22 cellular contexts compared by ENCODE assay signal in genomic region chrX:64350521-64350920, GRCh38. TPM values are rescaled to one million over a fixed set of nuclear protein-coding genes. Genes with fewer than 3 reads are reported as not detected.
DNase-seq lines count a peak whose midpoint lies in the region; ATAC-seq, FAIRE-seq and TF ChIP-seq lines count a peak whose summit lies in the region.
"Had no signal": no experiment of that assay in that cellular context is flagged by ENCODE, and none has a peak within 500 bp of the region (broad histone marks: within the 10 kb centered on the region; RNA-seq: fewer than 3 reads in every experiment).

No MANE protein-coding gene starts in this region.

- peak; percentile 31 for FAIRE-seq in colon (lab: Jason Lieb, UNC)
- FAIRE-seq in pancreas (lab: Jason Lieb, UNC) = peak; percentile 41
- FAIRE-seq: G401.6, GM12892, H54 had no signal

- no peaks in the 10 kb centered on the region for H3K4me1 Mint-ChIP-seq in activated T-helper 17 cell treated with anti-CD3 and anti-CD28 coated beads, Interleukin-2, amount 50 U/mL, for 72 hours
- H3K4me1 Mint-ChIP-seq: B cell had no signal

- H3K36me3 ChIP-seq in pancreas = no peaks in the 10 kb centered on the region
- H3K36me3 ChIP-seq: HAP-1 had no signal

- H3K27ac ChIP-seq in pancreas = no peak overlapping the region
- H3K27ac ChIP-seq: BLaER1, C4-2B had no signal

- H3K4me1 ChIP-seq in pancreas = no peaks in the 10 kb centered on the region
- H3K4me1 ChIP-seq: BLaER1, Caco-2, HAP-1 had no signal

- H3K27me3 ChIP-seq in pancreas = no peaks in the 10 kb centered on the region
- H3K27me3 ChIP-seq: BLaER1 had no signal

- ATAC-seq in activated T-helper 17 cell treated with anti-CD3 and anti-CD28 coated beads, Interleukin-2, amount 50 U/mL, for 72 hours (replicated peaks) = no peak
- no peak for ATAC-seq in pancreas
- ATAC-seq in GM21576 (IDR thresholded peaks at IDR 0.05; ENCODE audit: unreplicated experiment) = no peak
- ATAC-seq in GM21360 (IDR thresholded peaks at IDR 0.05; ENCODE audit: unreplicated experiment) = no peak
- ATAC-seq: CD8-positive, alpha-beta T cell had no signal

- H3K9me3 Mint-ChIP-seq in activated T-helper 17 cell treated with anti-CD3 and anti-CD28 coated beads, Interleukin-2, amount 50 U/mL, for 72 hours = no peaks in the 10 kb centered on the region
- H3K9me3 Mint-ChIP-seq: CD8-positive, alpha-beta T cell; HFFc6 had no signal

- intact Hi-C loops in pancreas (cut with DNase I) = no loop called here

- no peak for DNase-seq in pancreas
- DNase-seq in activated CD4-positive, alpha-beta T cell treated with anti-CD3 and anti-CD28 coated beads for 48 hours = no peak
- DNase-seq: Caco-2; CD4-positive, CD25-positive, alpha-beta regulatory T cell; CD8-positive, alpha-beta T cell; DMS153; DND-41; GOT3; HFFc6 had no signal

- H3K27ac Mint-ChIP-seq in activated T-helper 17 cell treated with anti-CD3 and anti-CD28 coated beads, Interleukin-2, amount 50 U/mL, for 72 hours = peak overlapping the region; percentile 15
- H3K27ac Mint-ChIP-seq: B cell; CD4-positive, CD25-positive, alpha-beta regulatory T cell; CD8-positive, alpha-beta T cell; HFFc6 had no signal

- H3K4me3 ChIP-seq in pancreas = no peak overlapping the region
- H3K4me3 ChIP-seq: BLaER1, HAP-1 had no signal

- TF ChIP-seq CTCF in pancreas (IDR thresholded peaks at IDR 0.05) = no peak

- H3K9me3 ChIP-seq in pancreas = no peaks in the 10 kb centered on the region
- H3K9me3 ChIP-seq: BLaER1, Caco-2, HAP-1 had no signal

- H3K27me3 Mint-ChIP-seq in activated T-helper 17 cell treated with anti-CD3 and anti-CD28 coated beads, Interleukin-2, amount 50 U/mL, for 72 hours = no peaks in the 10 kb centered on the region
- H3K27me3 Mint-ChIP-seq: B cell; CD4-positive, CD25-positive, alpha-beta regulatory T cell had no signal

- H3K4me3 Mint-ChIP-seq in activated T-helper 17 cell treated with anti-CD3 and anti-CD28 coated beads, Interleukin-2, amount 50 U/mL, for 72 hours = no peak overlapping the region
- H3K4me3 Mint-ChIP-seq: B cell; CD4-positive, CD25-positive, alpha-beta regulatory T cell; CD8-positive, alpha-beta T cell; HFFc6 had no signal

- 41 to 69% methylated on average over 1 of the region's 1 CpG for WGBS in pancreas, 2 donors

- peaks cover 65% of the 10 kb centered on the region for H3K36me3 Mint-ChIP-seq in activated T-helper 17 cell treated with anti-CD3 and anti-CD28 coated beads, Interleukin-2, amount 50 U/mL, for 72 hours (ENCODE audit: low read depth)

RNA-seq across cellular contexts. Expression of gene MTMR8, which starts 44.7 kb away (rescaled TPM):
- 1 to 10 TPM; 4.4 to 5.9 TPM for total RNA-seq in activated T-helper 17 cell treated with anti-CD3 and anti-CD28 coated beads, Interleukin-2, amount 50 U/mL, for 72 hours
- total RNA-seq in pancreas = 1 to 10 TPM in 5 of 6 donors, under 1 TPM in 1; 0.91 to 1.7 (median 1.3) TPM
- under 1 TPM; 0.35 to 0.99 TPM for polyA plus RNA-seq in pancreas
- total RNA-seq: A172, HFFc6 had no signal
- polyA plus RNA-seq: AG04450 had no signal
